ENCODE assay signal across 1 cellular context in the genomic region with DNA sequence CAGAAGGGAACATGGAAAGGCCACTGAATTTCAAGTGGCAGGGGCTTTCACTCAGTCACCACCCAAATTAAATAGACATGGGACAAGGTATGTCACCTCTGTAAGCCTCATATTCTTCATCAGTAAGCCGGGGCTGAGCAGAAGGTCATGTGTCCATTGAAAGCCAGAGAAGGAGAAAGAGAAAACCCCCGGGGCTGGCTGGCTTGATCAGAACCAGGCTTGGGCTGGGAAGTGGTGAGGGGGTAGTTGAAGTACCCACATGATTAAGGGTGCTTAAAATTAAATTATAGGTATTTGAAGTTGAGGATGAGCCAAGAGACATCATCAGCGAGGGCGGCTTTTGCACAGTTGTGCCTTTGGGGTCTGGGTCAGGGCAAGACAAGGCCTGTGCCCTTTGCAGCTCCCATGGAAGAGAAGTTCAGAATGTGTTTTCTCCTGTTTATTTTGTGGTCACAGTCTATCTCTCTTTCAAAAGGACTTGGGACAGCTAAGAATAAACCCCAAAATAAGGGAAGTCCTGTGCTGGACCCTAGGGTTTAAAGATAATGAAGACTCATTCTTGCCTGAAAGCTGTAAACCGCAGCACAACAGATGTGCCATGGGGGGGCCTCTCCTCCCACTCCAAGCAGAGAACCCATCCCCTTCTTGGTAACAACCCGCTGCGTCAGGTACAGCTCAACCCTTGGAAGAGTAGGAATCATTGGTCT.
TF ChIP-seq lines count a peak whose summit lies in the region.

No MANE protein-coding gene starts in this region.

TF ChIP-seq in HepG2, 621 proteins besides CTCF, POLR2A, EP300 and RAD21:
- no peak for TF ChIP-seq ZSCAN20 (CRISPR knock-in tag; IDR thresholded peaks at IDR 0.05; ENCODE audit: borderline replicate concordance)
- no peak for TF ChIP-seq E2F1 (CRISPR knock-in tag; IDR thresholded peaks at IDR 0.05)
- no peak for TF ChIP-seq NCOA1 (CRISPR knock-in tag; IDR thresholded peaks at IDR 0.05)
- TF ChIP-seq ZEB1 (IDR thresholded peaks at IDR 0.05; ENCODE audit: insufficient replicate concordance, low read depth), result no peak
- no peak for TF ChIP-seq ZFP62 (CRISPR knock-in tag; IDR thresholded peaks at IDR 0.05)
- no peak for TF ChIP-seq MATR3 (CRISPR knock-in tag; IDR thresholded peaks at IDR 0.05)
- no peak for TF ChIP-seq MAF1 (CRISPR knock-in tag; IDR thresholded peaks at IDR 0.05; ENCODE audit: borderline replicate concordance)
- no peak for TF ChIP-seq ZNF790 (CRISPR knock-in tag; IDR thresholded peaks at IDR 0.05; ENCODE audit: borderline replicate concordance)
- no peak for TF ChIP-seq IKZF4 (CRISPR knock-in tag; IDR thresholded peaks at IDR 0.05; ENCODE audit: borderline replicate concordance, low read depth, not compliant biosample characterization)
- TF ChIP-seq PLSCR1 (CRISPR knock-in tag; IDR thresholded peaks at IDR 0.05; ENCODE audit: borderline replicate concordance), result no peak
- TF ChIP-seq ZNF33B (CRISPR knock-in tag; IDR thresholded peaks at IDR 0.05), result no peak
- no peak for TF ChIP-seq ZBTB49 (CRISPR knock-in tag; IDR thresholded peaks at IDR 0.05; ENCODE audit: borderline replicate concordance)
- no peak for TF ChIP-seq ZNF318 (CRISPR knock-in tag; IDR thresholded peaks at IDR 0.05)
- TF ChIP-seq ZNF124 (CRISPR knock-in tag; IDR thresholded peaks at IDR 0.05), result no peak
